In the genomic region with DNA sequence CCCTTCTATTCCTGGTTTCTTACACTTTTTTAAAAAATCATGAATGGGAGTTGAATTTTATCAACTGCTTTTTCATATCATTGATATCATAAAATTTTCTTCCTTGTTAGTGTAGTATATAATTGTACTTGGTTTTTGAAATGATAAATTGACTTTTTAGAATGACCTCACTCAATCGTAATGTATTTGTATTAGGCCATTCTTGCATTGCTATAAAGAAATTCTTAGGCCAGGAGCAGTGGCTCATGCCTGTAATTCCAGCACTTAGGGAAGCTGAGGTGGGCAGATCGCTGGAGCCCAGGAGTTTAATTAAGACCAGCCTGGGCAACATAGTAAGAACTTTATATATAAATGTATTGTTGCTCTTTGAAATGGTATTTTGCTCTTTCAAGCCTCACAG, we compare ENCODE assay signal across 23 cellular contexts. TPM values are rescaled to one million over a fixed set of nuclear protein-coding genes. Genes with fewer than 3 reads are reported as not detected.
DNase-seq lines count a peak whose midpoint lies in the region; ATAC-seq, FAIRE-seq and TF ChIP-seq lines count a peak whose summit lies in the region.
"Had no signal": no experiment of that assay in that cellular context is flagged by ENCODE, and none has a peak within 500 bp of the region (broad histone marks: within the 10 kb centered on the region; RNA-seq: fewer than 3 reads in every experiment).

No MANE protein-coding gene starts in this region.

- in situ Hi-C loops in IMR-90 (cut with MboI; ENCODE audit: low sequenced_read_pairs): loop anchor here (10.0 to 25.0 kb wide), 2 partner anchors 447 to 515 kb away; a partner anchor contains a TSS

- H2BK120ac ChIP-seq in IMR-90 (ENCODE audit: low read depth, low read length): no peak overlapping the region

- DNase-seq in EH (ENCODE audit: low read depth) (peak; percentile 13), IMR-90 (peak; percentile 22), mesothelial cell of epicardium (ENCODE audit: low spot score in 2 of 2, unreplicated experiment in 2 of 2) (no peak), left lobe of liver (ENCODE audit: low spot score) (no peak)
- DNase-seq in activated CD4-positive, alpha-beta T cell treated with anti-CD3 and anti-CD28 coated beads, Interleukin-2, amount 50 U/mL, for 48 hours: no peak
- DNase-seq: 8988T; CD4-positive, alpha-beta memory T cell; DMS153; DMS79; HCEC 1CT had no signal

- H3K27me3 ChIP-seq in IMR-90 (ENCODE audit: control insufficient read depth, insufficient read depth, low read length): no peaks in the 10 kb centered on the region
- H3K27me3 ChIP-seq: BLaER1 had no signal

- no peak overlapping the region for H2BK20ac ChIP-seq in IMR-90 (ENCODE audit: low read depth, low read length)

- POLR2A ChIA-PET in IMR-90 (lab: Charles Lee; ENCODE audit: unreplicated experiment): no interaction called here

- peaks cover 32% of the 10 kb centered on the region for H3K36me3 Mint-ChIP-seq in mesothelial cell of epicardium

- no CpG with 5 or more reads among the region's 2 CpGs for WGBS in IMR-90 (ENCODE audit: extremely low coverage in 2 of 2, insufficient read length in 1 of 2), 2 experiments

- no peak for TF ChIP-seq CTCF in IMR-90 (conservative IDR thresholded peaks at IDR 0.05; ENCODE audit: low read depth, low read length)
- TF ChIP-seq CTCF in mesothelial cell of epicardium (IDR thresholded peaks at IDR 0.05; ENCODE audit: unreplicated experiment): no peak

- H3K14ac ChIP-seq in IMR-90 (replicated peaks; ENCODE audit: low read depth, low read length): no peak overlapping the region

- no peak overlapping the region for H3K4me3 Mint-ChIP-seq in mesothelial cell of epicardium
- H3K4me3 Mint-ChIP-seq: CD14-positive monocyte; CD4-positive, alpha-beta memory T cell; GM23338; IgD-negative memory B cell had no signal

- no peaks in the 10 kb centered on the region for H4K20me1 ChIP-seq in IMR-90 (ENCODE audit: insufficient read depth, low read length)
- H4K20me1 ChIP-seq: BLaER1 had no signal

- no peak overlapping the region for H3K27ac ChIP-seq in IMR-90 (ENCODE audit: insufficient read depth, low read length)
- H3K27ac ChIP-seq: BLaER1 had no signal

- H2BK15ac ChIP-seq in IMR-90 (ENCODE audit: low read depth, low read length): no peak overlapping the region

- H3K9me3 Mint-ChIP-seq in mesothelial cell of epicardium: no peaks in the 10 kb centered on the region
- H3K9me3 Mint-ChIP-seq: CD4-positive, alpha-beta memory T cell; GM23338; IgD-negative memory B cell had no signal

- H3K27ac Mint-ChIP-seq in mesothelial cell of epicardium: peak overlapping the region; percentile 34
- H3K27ac Mint-ChIP-seq: CD14-positive monocyte, GM23338, IgD-negative memory B cell had no signal

- H2AK5ac ChIP-seq in IMR-90 (ENCODE audit: low read depth, low read length): no peak overlapping the region

- no peak overlapping the region for H3K4me2 ChIP-seq in IMR-90 (ENCODE audit: low read depth, low read length)
- H3K4me2 ChIP-seq: BLaER1, GM23338 had no signal

- dilution Hi-C loops in IMR-90 (cut with HindIII; ENCODE audit: low sequenced_read_pairs, unreplicated experiment): no loop called here

- no TSS peak for BruUV-seq in IMR-90 (replicated peaks; lab: Mats Ljungman, UMichigan)

- no peaks in the 10 kb centered on the region for H3K4me1 Mint-ChIP-seq in mesothelial cell of epicardium

- H4K5ac ChIP-seq in IMR-90 (ENCODE audit: low read depth, low read length): no peak overlapping the region

- no peak overlapping the region for H2AK9ac ChIP-seq in IMR-90 (replicated peaks; ENCODE audit: low read depth, low read length, poor library complexity)

- H2BK5ac ChIP-seq in IMR-90 (ENCODE audit: low read depth, low read length, poor library complexity, severe bottlenecking): no peak overlapping the region

- H3K23ac ChIP-seq in IMR-90 (ENCODE audit: low read depth, low read length): no peak overlapping the region

- TF ChIP-seq POLR2A in IMR-90 (IDR thresholded peaks at IDR 0.05; ENCODE audit: low read depth, low read length): no peak

- intact Hi-C loops in IMR-90 (cut with micrococcal nuclease): no loop called here

- FAIRE-seq in colon (lab: Jason Lieb, UNC): peak; percentile 57
- FAIRE-seq: GM12878, H54, HTR-8/SVneo had no signal

- H3K79me1 ChIP-seq in IMR-90 (ENCODE audit: low read depth in 1 of 2, low read length in 2 of 2): peaks cover 12 to 34% of the 10 kb centered on the region in 2 experiments

- H4K8ac ChIP-seq in IMR-90 (ENCODE audit: low read depth in 2 of 2, low read length in 2 of 2): no peak overlapping the region

- ATAC-seq in IMR-90 (ENCODE audit: low read depth) (peak; percentile 62), HG03469 (IDR thresholded peaks at IDR 0.05; ENCODE audit: unreplicated experiment) (no peak), left lobe of liver (no peak)
- ATAC-seq: GM12878, GM23338 had no signal

- no peak overlapping the region for H2AFZ ChIP-seq in IMR-90 (replicated peaks; ENCODE audit: low read length, poor library complexity)
- H2AFZ ChIP-seq: GM23338 had no signal

- no peak overlapping the region for H3K18ac ChIP-seq in IMR-90 (ENCODE audit: low read depth, low read length)

- no peaks in the 10 kb centered on the region for H3K9me3 ChIP-seq in IMR-90 (ENCODE audit: control insufficient read depth, insufficient read depth, low read length)

- H3K4ac ChIP-seq in IMR-90 (ENCODE audit: low read depth, low read length): no peak overlapping the region

- H3K9ac ChIP-seq in IMR-90 (ENCODE audit: low read depth, low read length): no peak overlapping the region
- H3K9ac ChIP-seq: BLaER1 had no signal

- no peak overlapping the region for H4K91ac ChIP-seq in IMR-90 (ENCODE audit: insufficient read depth, low read depth, low read length)

- H3K4me1 ChIP-seq in IMR-90 (ENCODE audit: control insufficient read depth, insufficient read depth, low read length): no peaks in the 10 kb centered on the region

- no peak overlapping the region for H3K4me3 ChIP-seq in IMR-90 (ENCODE audit: insufficient read depth, low read depth, low read length)
- H3K4me3 ChIP-seq: BLaER1, GM12878, GM23338 had no signal

- CTCF ChIA-PET in IMR-90 (lab: Yijun Ruan, JAX): no interaction called here

- H3K9me1 ChIP-seq in IMR-90 (ENCODE audit: insufficient read depth, low read length): no peaks in the 10 kb centered on the region

- no peaks in the 10 kb centered on the region for H3K27me3 Mint-ChIP-seq in mesothelial cell of epicardium (ENCODE audit: low read depth)
- H3K27me3 Mint-ChIP-seq: CD4-positive, alpha-beta memory T cell; IgD-negative memory B cell had no signal

- TF ChIP-seq RAD21 in IMR-90 (IDR thresholded peaks at IDR 0.05; ENCODE audit: low read length): no peak

- H3K56ac ChIP-seq in IMR-90 (ENCODE audit: extremely low read depth, insufficient read depth, low read length): no peak overlapping the region

- H3K36me3 ChIP-seq in IMR-90 (ENCODE audit: control insufficient read depth, insufficient read depth, low read length): peaks cover 11% of the 10 kb centered on the region

TF ChIP-seq in IMR-90, 13 proteins besides CTCF, POLR2A, EP300 and RAD21:
- no peak for TF ChIP-seq MAZ (IDR thresholded peaks at IDR 0.05; ENCODE audit: borderline replicate concordance, low read depth, low read length)
- TF ChIP-seq CEBPB (IDR thresholded peaks at IDR 0.05; ENCODE audit: low read depth, low read length): 0 out of 2 replicates have a peak, but pooled peaks have one; percentile 7

RNA-seq across cellular contexts. Expression of a gene that starts 6.3 kb away (rescaled TPM):
- 47.5 and 49.5 TPM in 2 replicates for total RNA-seq in IMR-90 (2012; rRNA removed)
- 16.8 and 19.9 TPM in 2 replicates for polyA plus RNA-seq in IMR-90 (2012; rRNA removed)
- polyA plus RNA-seq in IMR-90 (2012; cell fraction: cytosol; rRNA removed): 3.0 and 7.7 TPM in 2 replicates
- polyA plus RNA-seq in IMR-90 (2012; cell fraction: nucleus; rRNA removed; ENCODE audit: low replicate concordance): 4.5 and 50.1 TPM in 2 replicates
- 29.0 to 30.1 TPM (median 29.5 TPM) in 3 replicates for total RNA-seq in mesothelial cell of epicardium
- 6.3 TPM for total RNA-seq in left lobe of liver

RNA-seq across cellular contexts. Expression of a gene that starts 40.1 kb away (rescaled TPM):
- not detected in 2 replicates for total RNA-seq in IMR-90 (2012; rRNA removed)
- polyA plus RNA-seq in IMR-90 (2012; rRNA removed): not detected in 2 replicates
- not detected in 2 replicates for polyA plus RNA-seq in IMR-90 (2012; cell fraction: cytosol; rRNA removed)
- not detected in 2 replicates for polyA plus RNA-seq in IMR-90 (2012; cell fraction: nucleus; rRNA removed; ENCODE audit: low replicate concordance)
- total RNA-seq in mesothelial cell of epicardium: not detected in 3 replicates
- total RNA-seq in left lobe of liver: not detected
- total RNA-seq: A673; CD4-positive, alpha-beta memory T cell; Daoy; G401; GM12878; GM23338 had no signal
- polyA plus RNA-seq: AG04450; CD14-positive monocyte; CD4-positive, alpha-beta memory T cell; GM12878; GM23338; IgD-negative memory B cell had no signal

Comparison
In these comparisons a context has a peak if more than half of its experiments do, and no peak if none do; other contexts are left out.
1. DNase-seq: peak in EH (single experiment) and IMR-90 (single experiment); none in mesothelial cell of epicardium (0 of 2), left lobe of liver (single experiment) and activated CD4-positive, alpha-beta T cell treated with anti-CD3 and anti-CD28 coated beads, Interleukin-2, amount 50 U/mL, for 48 hours (0 of 2).